Comparison of ENCODE assay signal across 27 cellular contexts in genomic region chr13:46926856-46927625, GRCh38. TPM values are rescaled to one million over a fixed set of nuclear protein-coding genes. Genes with fewer than 3 reads are reported as not detected.
DNase-seq lines count a peak whose midpoint lies in the region; ATAC-seq and TF ChIP-seq lines count a peak whose summit lies in the region.
"Had no signal": no experiment of that assay in that cellular context is flagged by ENCODE, and none has a peak within 500 bp of the region (broad histone marks: within the 10 kb centered on the region; RNA-seq: fewer than 3 reads in every experiment).

No MANE protein-coding gene starts in this region.

- DNase-seq in SK-N-SH (no peak), cardiac fibroblast (ENCODE audit: low read depth in 2 of 2) (peak; percentile 16 to 64), left kidney (ENCODE audit: low read depth, low spot score) (peak; percentile 31), medulla oblongata (ENCODE audit: extremely low spot score) (no peak)
- no peak for DNase-seq in activated T-helper 2 cell treated with anti-CD3 and anti-CD28 coated beads, Interferon-gamma antibody, Interleukin-2, Interleukin-4, amounts not matched to agents 10 μg/mL and 5 μg/mL and 100 μg/mL, durations not matched to agents 14 hours and 24 hours and 36 hours (ENCODE audit: low spot score)
- DNase-seq in activated CD4-positive, alpha-beta T cell treated with anti-CD3 and anti-CD28 coated beads, Interleukin-2, amount 10 ng/mL, durations not matched to agents 7 days and 5 days = no peak
- DNase-seq: activated CD4-positive, CD25-positive, alpha-beta regulatory T cell treated with anti-CD3 and anti-CD28 coated beads, Interleukin-2, amount 50 U/mL, for 72 hours; body of pancreas; effector memory CD8-positive, alpha-beta T cell; H7; hippocampal formation; naive thymus-derived CD4-positive, alpha-beta T cell; NCI-H1436; NCI-H524 treated with DMSO at 0.1 percent for 48 hours; right cardiac atrium; stimulated activated CD4-positive, alpha-beta T cell treated with anti-CD3 and anti-CD28 coated beads, Interleukin-15, amount 100 ng/mL, for 24 hours; upper lobe of right lung had no signal

- no peak overlapping the region for H3K9ac ChIP-seq in SK-N-SH
- H3K9ac ChIP-seq: BLaER1 treated with 17β-estradiol and CSF1 and Interleukin-3, amounts not matched to agents 10 nM and 100 nM had no signal

- H3K4me3 ChIP-seq in SK-N-SH (ENCODE audit: low read depth in 2 of 2, low read length in 1 of 2) (no peak overlapping the region), cardiac fibroblast (replicated peaks in 1 of 2; ENCODE audit: low read depth in 2 of 2, low read length in 2 of 2) (no peak overlapping the region)
- H3K4me3 ChIP-seq: BLaER1 treated with 17β-estradiol and CSF1 and Interleukin-3, amounts not matched to agents 10 nM and 100 nM; body of pancreas; upper lobe of right lung had no signal

- H3K4me2 ChIP-seq in SK-N-SH = no peak overlapping the region
- H3K4me2 ChIP-seq: BLaER1 treated with 17β-estradiol and CSF1 and Interleukin-3, amounts not matched to agents 10 nM and 100 nM had no signal

- no peaks in the 10 kb centered on the region for H3F3A ChIP-seq in SK-N-SH (replicated peaks; ENCODE audit: insufficient read depth)

- WGBS in SK-N-SH (ENCODE audit: low lambda C conversion rate) = 17% methylated on average over 5 of the region's 5 CpGs

- H3K36me3 Mint-ChIP-seq in activated T-helper 2 cell treated with anti-CD3 and anti-CD28 coated beads, Interferon-gamma antibody, Interleukin-2, Interleukin-4, amounts not matched to agents 10 μg/mL and 5 μg/mL and 100 μg/mL, durations not matched to agents 14 hours and 24 hours and 36 hours (ENCODE audit: low read depth) = no peaks in the 10 kb centered on the region
- no peaks in the 10 kb centered on the region for H3K36me3 Mint-ChIP-seq in activated CD4-positive, alpha-beta T cell treated with anti-CD3 and anti-CD28 coated beads, Interleukin-2, amount 10 ng/mL, durations not matched to agents 7 days and 5 days (ENCODE audit: low read depth)
- H3K36me3 Mint-ChIP-seq: activated naive CD8-positive, alpha-beta T cell; naive thymus-derived CD4-positive, alpha-beta T cell had no signal

- TF ChIP-seq EP300 in SK-N-SH (IDR thresholded peaks at IDR 0.05; ENCODE audit: borderline replicate concordance in 1 of 2, low read depth in 1 of 2, low read length in 1 of 2) = no peak

- no peak for TF ChIP-seq CTCF in SK-N-SH (IDR thresholded peaks at IDR 0.05)
- no peak for TF ChIP-seq CTCF in cardiac fibroblast (IDR thresholded peaks at IDR 0.05; ENCODE audit: low read depth, low read length)

- no peak overlapping the region for H3K27ac Mint-ChIP-seq in activated T-helper 2 cell treated with anti-CD3 and anti-CD28 coated beads, Interferon-gamma antibody, Interleukin-2, Interleukin-4, amounts not matched to agents 10 μg/mL and 5 μg/mL and 100 μg/mL, durations not matched to agents 14 hours and 24 hours and 36 hours
- no peak overlapping the region for H3K27ac Mint-ChIP-seq in activated CD4-positive, alpha-beta T cell treated with anti-CD3 and anti-CD28 coated beads, Interleukin-2, amount 10 ng/mL, durations not matched to agents 7 days and 5 days
- H3K27ac Mint-ChIP-seq: activated naive CD8-positive, alpha-beta T cell; activated T-helper 1 cell treated with anti-CD3 and anti-CD28 coated beads, Interleukin-12 subunit alpha, Interleukin-12 subunit beta, Interleukin-2, Interleukin-4 antibody, amounts not matched to agents 30 ng/mL and 10 ng/mL and 1 ng/mL, durations not matched to agents 14 hours and 24 hours and 36 hours; effector memory CD8-positive, alpha-beta T cell; naive thymus-derived CD4-positive, alpha-beta T cell had no signal

- POLR2A ChIA-PET in SK-N-SH (lab: Yijun Ruan, JAX) = no interaction called here
- POLR2A ChIA-PET in activated CD4-positive, alpha-beta T cell treated with anti-CD3 and anti-CD28 coated beads, Interleukin-2, amount 10 ng/mL, durations not matched to agents 7 days and 5 days (lab: Charles Lee) = no interaction called here

- H3K9me3 Mint-ChIP-seq in activated T-helper 2 cell treated with anti-CD3 and anti-CD28 coated beads, Interferon-gamma antibody, Interleukin-2, Interleukin-4, amounts not matched to agents 10 μg/mL and 5 μg/mL and 100 μg/mL, durations not matched to agents 14 hours and 24 hours and 36 hours = no peaks in the 10 kb centered on the region
- H3K9me3 Mint-ChIP-seq in activated CD4-positive, alpha-beta T cell treated with anti-CD3 and anti-CD28 coated beads, Interleukin-2, amount 10 ng/mL, durations not matched to agents 7 days and 5 days = no peaks in the 10 kb centered on the region
- H3K9me3 Mint-ChIP-seq: activated T-helper 1 cell treated with anti-CD3 and anti-CD28 coated beads, Interleukin-12 subunit alpha, Interleukin-12 subunit beta, Interleukin-2, Interleukin-4 antibody, amounts not matched to agents 30 ng/mL and 10 ng/mL and 1 ng/mL, durations not matched to agents 14 hours and 24 hours and 36 hours; effector memory CD8-positive, alpha-beta T cell had no signal

- no peaks in the 10 kb centered on the region for H3K4me1 Mint-ChIP-seq in activated T-helper 2 cell treated with anti-CD3 and anti-CD28 coated beads, Interferon-gamma antibody, Interleukin-2, Interleukin-4, amounts not matched to agents 10 μg/mL and 5 μg/mL and 100 μg/mL, durations not matched to agents 14 hours and 24 hours and 36 hours (ENCODE audit: low read depth)
- H3K4me1 Mint-ChIP-seq in activated CD4-positive, alpha-beta T cell treated with anti-CD3 and anti-CD28 coated beads, Interleukin-2, amount 10 ng/mL, durations not matched to agents 7 days and 5 days = no peaks in the 10 kb centered on the region
- H3K4me1 Mint-ChIP-seq: naive thymus-derived CD4-positive, alpha-beta T cell had no signal

- H3K4me3 Mint-ChIP-seq in activated T-helper 2 cell treated with anti-CD3 and anti-CD28 coated beads, Interferon-gamma antibody, Interleukin-2, Interleukin-4, amounts not matched to agents 10 μg/mL and 5 μg/mL and 100 μg/mL, durations not matched to agents 14 hours and 24 hours and 36 hours (ENCODE audit: low read depth) = no peak overlapping the region
- no peak overlapping the region for H3K4me3 Mint-ChIP-seq in activated CD4-positive, alpha-beta T cell treated with anti-CD3 and anti-CD28 coated beads, Interleukin-2, amount 10 ng/mL, durations not matched to agents 7 days and 5 days
- H3K4me3 Mint-ChIP-seq: activated naive CD8-positive, alpha-beta T cell; activated T-helper 1 cell treated with anti-CD3 and anti-CD28 coated beads, Interleukin-12 subunit alpha, Interleukin-12 subunit beta, Interleukin-2, Interleukin-4 antibody, amounts not matched to agents 30 ng/mL and 10 ng/mL and 1 ng/mL, durations not matched to agents 14 hours and 24 hours and 36 hours; effector memory CD8-positive, alpha-beta T cell; naive thymus-derived CD4-positive, alpha-beta T cell had no signal

- H3K27me3 Mint-ChIP-seq in activated T-helper 2 cell treated with anti-CD3 and anti-CD28 coated beads, Interferon-gamma antibody, Interleukin-2, Interleukin-4, amounts not matched to agents 10 μg/mL and 5 μg/mL and 100 μg/mL, durations not matched to agents 14 hours and 24 hours and 36 hours (ENCODE audit: low read depth) = no peaks in the 10 kb centered on the region
- peaks cover 9% of the 10 kb centered on the region for H3K27me3 Mint-ChIP-seq in activated CD4-positive, alpha-beta T cell treated with anti-CD3 and anti-CD28 coated beads, Interleukin-2, amount 10 ng/mL, durations not matched to agents 7 days and 5 days

- H4K20me1 ChIP-seq in SK-N-SH (ENCODE audit: insufficient read depth) = no peaks in the 10 kb centered on the region
- H4K20me1 ChIP-seq: BLaER1 treated with 17β-estradiol and CSF1 and Interleukin-3, amounts not matched to agents 10 nM and 100 nM had no signal

- no peaks in the 10 kb centered on the region for H3K27me3 ChIP-seq in SK-N-SH (ENCODE audit: insufficient read depth)
- H3K27me3 ChIP-seq: BLaER1 treated with 17β-estradiol and CSF1 and Interleukin-3, amounts not matched to agents 10 nM and 100 nM; body of pancreas; upper lobe of right lung had no signal

- intact Hi-C loops in activated T-helper 2 cell treated with anti-CD3 and anti-CD28 coated beads, Interferon-gamma antibody, Interleukin-2, Interleukin-4, amounts not matched to agents 10 μg/mL and 5 μg/mL and 100 μg/mL, durations not matched to agents 14 hours and 24 hours and 36 hours (cut with micrococcal nuclease) = no loop called here

- no peaks in the 10 kb centered on the region for H3K9me2 ChIP-seq in SK-N-SH

- H3K4me1 ChIP-seq in SK-N-SH (ENCODE audit: control insufficient read depth in 1 of 2, insufficient read depth in 2 of 2, low read depth in 1 of 2, low read length in 1 of 2) = no peaks in the 10 kb centered on the region; a peak in 1 of 4 replicates
- H3K4me1 ChIP-seq: body of pancreas, upper lobe of right lung had no signal

- no peaks in the 10 kb centered on the region for H3K9me3 ChIP-seq in SK-N-SH
- H3K9me3 ChIP-seq: body of pancreas, upper lobe of right lung had no signal

- CTCF ChIA-PET in SK-N-SH (lab: Yijun Ruan, JAX) = interaction anchor here (1.0 kb wide), 1 partner anchor 847 kb away, joined by 3 read pairs; no protein-coding TSS in a partner anchor
- CTCF ChIA-PET in activated CD4-positive, alpha-beta T cell treated with anti-CD3 and anti-CD28 coated beads, Interleukin-2, amount 10 ng/mL, durations not matched to agents 7 days and 5 days (lab: Charles Lee) = no interaction called here

- no peak for TF ChIP-seq RAD21 in SK-N-SH (IDR thresholded peaks at IDR 0.05; ENCODE audit: low read length)

- 0 out of 3 replicates have a peak, but pooled peaks have one; percentile 25 for ATAC-seq in SK-N-SH treated with all-trans-retinoic acid at 6 μM for 48 hours
- no peak for ATAC-seq in GM21737 (IDR thresholded peaks at IDR 0.05; ENCODE audit: unreplicated experiment)
- ATAC-seq: body of pancreas; effector memory CD8-positive, alpha-beta T cell; naive thymus-derived CD4-positive, alpha-beta T cell; right cardiac atrium; upper lobe of right lung had no signal

- H3K36me3 ChIP-seq in SK-N-SH (replicated peaks in 1 of 2; ENCODE audit: control insufficient read depth in 1 of 2, insufficient read depth in 2 of 2, low read length in 1 of 2) = no peaks in the 10 kb centered on the region
- H3K36me3 ChIP-seq: BLaER1 treated with 17β-estradiol and CSF1 and Interleukin-3, amounts not matched to agents 10 nM and 100 nM; upper lobe of right lung had no signal

- H3K27ac ChIP-seq in SK-N-SH (ENCODE audit: low read depth in 2 of 2, low read length in 1 of 2) = no peak overlapping the region
- H3K27ac ChIP-seq: 22Rv1; BLaER1 treated with 17β-estradiol and CSF1 and Interleukin-3, amounts not matched to agents 10 nM and 100 nM; body of pancreas; upper lobe of right lung had no signal

- no peaks in the 10 kb centered on the region for H3K79me2 ChIP-seq in SK-N-SH (ENCODE audit: insufficient read depth)

- no peak overlapping the region for H2AFZ ChIP-seq in SK-N-SH (ENCODE audit: low read depth)

RNA-seq across cellular contexts. Expression of gene HTR2A, which starts 30.2 kb away (rescaled TPM):
- 0.33 and 0.37 TPM in 2 replicates for polyA plus RNA-seq in SK-N-SH (2012; rRNA removed)
- polyA plus RNA-seq in SK-N-SH (2012; cell fraction: cytosol; rRNA removed) = 0.60 and 0.96 TPM in 2 replicates
- polyA plus RNA-seq in SK-N-SH (2012; cell fraction: nucleus; rRNA removed) = 0.15 and 0.18 TPM in 2 replicates
- total RNA-seq in activated T-helper 2 cell treated with anti-CD3 and anti-CD28 coated beads, Interferon-gamma antibody, Interleukin-2, Interleukin-4, amounts not matched to agents 10 μg/mL and 5 μg/mL and 100 μg/mL, durations not matched to agents 14 hours and 24 hours and 36 hours = not detected in 2 replicates
- not detected for total RNA-seq in activated CD4-positive, alpha-beta T cell treated with anti-CD3 and anti-CD28 coated beads, Interleukin-2, amount 10 ng/mL, durations not matched to agents 7 days and 5 days
- total RNA-seq: activated CD8-positive, alpha-beta memory T cell treated with anti-CD3 and anti-CD28 coated beads for 36 hours; activated T-helper 1 cell treated with anti-CD3 and anti-CD28 coated beads, Interleukin-12 subunit alpha, Interleukin-12 subunit beta, Interleukin-2, Interleukin-4 antibody, amounts not matched to agents 30 ng/mL and 10 ng/mL and 1 ng/mL, durations not matched to agents 14 hours and 24 hours and 36 hours; G401; H7; lung microvascular endothelial cell; naive thymus-derived CD4-positive, alpha-beta T cell; osteocyte had no signal
- polyA plus RNA-seq: naive thymus-derived CD4-positive, alpha-beta T cell had no signal

Comparison
In these comparisons a context has a peak if more than half of its experiments do, and no peak if none do; other contexts are left out.
1. DNase-seq: peak in cardiac fibroblast (2 of 2) and left kidney (single experiment); none in SK-N-SH (single experiment), activated T-helper 2 cell treated with anti-CD3 and anti-CD28 coated beads, Interferon-gamma antibody, Interleukin-2, Interleukin-4, amounts not matched to agents 10 μg/mL and 5 μg/mL and 100 μg/mL, durations not matched to agents 14 hours and 24 hours and 36 hours (single experiment), activated CD4-positive, alpha-beta T cell treated with anti-CD3 and anti-CD28 coated beads, Interleukin-2, amount 10 ng/mL, durations not matched to agents 7 days and 5 days (single experiment) and medulla oblongata (single experiment).